19 cellular contexts compared by ENCODE assay signal in the genomic region with DNA sequence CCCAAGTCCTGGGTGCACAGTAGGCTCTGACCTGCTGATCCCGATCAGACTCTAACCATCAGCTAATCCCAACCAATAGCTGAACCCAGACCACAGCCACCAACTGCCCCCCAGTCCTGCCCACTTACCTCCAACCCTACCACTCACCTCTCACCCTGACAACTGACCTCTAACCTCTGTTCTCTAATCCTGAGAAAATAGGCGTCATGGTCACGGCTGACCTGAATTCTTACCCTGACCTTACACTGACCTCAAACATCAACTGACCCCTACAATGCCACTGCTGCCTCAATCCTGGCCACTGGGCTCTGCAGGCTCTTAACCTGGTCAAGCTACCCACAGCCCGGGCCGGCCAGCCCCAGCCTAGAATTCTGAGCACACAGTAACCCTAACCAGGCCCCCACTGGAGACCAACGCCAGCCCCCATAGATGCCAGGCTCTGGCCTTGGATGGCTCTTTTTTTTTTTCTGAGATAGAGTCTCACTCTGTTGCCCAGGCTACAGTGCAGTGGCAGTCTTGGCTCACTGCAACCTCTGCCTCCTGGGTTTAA.
DNase-seq lines count a peak whose midpoint lies in the region; ATAC-seq, FAIRE-seq and TF ChIP-seq lines count a peak whose summit lies in the region.
"Had no signal": no experiment of that assay in that cellular context is flagged by ENCODE, and none has a peak within 500 bp of the region (broad histone marks: within the 10 kb centered on the region; RNA-seq: fewer than 3 reads in every experiment).

No MANE protein-coding gene starts in this region.

- H3K4me1 Mint-ChIP-seq in stimulated activated effector memory CD8-positive, alpha-beta T cell treated with anti-CD3 and anti-CD28 coated beads, Interleukin-12 subunit alpha, Interleukin-12 subunit beta, amount 100 ng/mL, for 72 hours, result no peaks in the 10 kb centered on the region
- H3K4me1 Mint-ChIP-seq: CD4-positive, alpha-beta memory T cell had no signal

- H3K27me3 ChIP-seq in right lobe of liver, result no peaks in the 10 kb centered on the region

- no peaks in the 10 kb centered on the region for H3K36me3 Mint-ChIP-seq in stimulated activated effector memory CD8-positive, alpha-beta T cell treated with anti-CD3 and anti-CD28 coated beads, Interleukin-12 subunit alpha, Interleukin-12 subunit beta, amount 100 ng/mL, for 72 hours
- H3K36me3 Mint-ChIP-seq: CD4-positive, alpha-beta memory T cell had no signal

- DNase-seq in kidney (peak; percentile 58), right lobe of liver (no peak), NCI-H146 treated with DMSO at 0.1 percent for 48 hours (lab: John Stamatoyannopoulos, UW; ENCODE audit: unreplicated experiment) (no peak)
- DNase-seq in stimulated activated effector memory CD8-positive, alpha-beta T cell treated with anti-CD3 and anti-CD28 coated beads, Interleukin-12 subunit alpha, Interleukin-12 subunit beta, amount 100 ng/mL, for 72 hours (ENCODE audit: low spot score in 2 of 2), result no peak
- no peak for DNase-seq in stimulated activated CD4-positive, alpha-beta T cell treated with anti-CD3 and anti-CD28 coated beads, Interleukin-1b, Interleukin-23, amount 100 ng/mL, for 48 hours
- DNase-seq: 8988T; C1 segment of cervical spinal cord; Caco-2; CD4-positive, alpha-beta memory T cell; DMS153; DND-41; GOT3; HCEC 1CT had no signal

- no peaks in the 10 kb centered on the region for H3K4me1 ChIP-seq in HEK293 (ENCODE audit: control insufficient read depth, insufficient read depth, low read length)
- peaks cover 0 to 4% of the 10 kb centered on the region in 2 donors for H3K4me1 ChIP-seq in kidney (ENCODE audit: control insufficient read depth in 1 of 2, insufficient read depth in 1 of 2, low read depth in 1 of 2, low read length in 2 of 2)
- no peaks in the 10 kb centered on the region for H3K4me1 ChIP-seq in right lobe of liver
- H3K4me1 ChIP-seq: A549, Caco-2 had no signal

- no peak overlapping the region for H3K4me3 ChIP-seq in HEK293 (ENCODE audit: low read depth, low read length)
- H3K4me3 ChIP-seq in kidney (ENCODE audit: low read length in 2 of 2), result no peak overlapping the region
- H3K4me3 ChIP-seq in right lobe of liver, result no peak overlapping the region
- H3K4me3 ChIP-seq: A549 had no signal

- TF ChIP-seq CTCF in HEK293 (tag by site-specific recombination; IDR thresholded peaks at IDR 0.05) (no peak), kidney (IDR thresholded peaks at IDR 0.05; ENCODE audit: borderline replicate concordance, extremely low read depth, insufficient read depth) (no peak), right lobe of liver (IDR thresholded peaks at IDR 0.05) (no peak)

- H3K36me3 ChIP-seq in HEK293 (ENCODE audit: control insufficient read depth in 2 of 2, insufficient read depth in 1 of 2, low read length in 2 of 2) (no peaks in the 10 kb centered on the region), kidney (ENCODE audit: control insufficient read depth in 1 of 2, insufficient read depth in 2 of 2, low read length in 2 of 2) (no peaks in the 10 kb centered on the region), right lobe of liver (no peaks in the 10 kb centered on the region)

- ATAC-seq in right lobe of liver (peak; percentile 42 to 78 (median 58)), HG03571 (IDR thresholded peaks at IDR 0.05; ENCODE audit: unreplicated experiment) (no peak)
- no peak for ATAC-seq in stimulated activated effector memory CD8-positive, alpha-beta T cell treated with anti-CD3 and anti-CD28 coated beads, Interleukin-12 subunit alpha, Interleukin-12 subunit beta, amount 100 ng/mL, for 72 hours
- ATAC-seq: A549 had no signal

- peak overlapping the region; percentile 16 for H3K27ac Mint-ChIP-seq in stimulated activated effector memory CD8-positive, alpha-beta T cell treated with anti-CD3 and anti-CD28 coated beads, Interleukin-12 subunit alpha, Interleukin-12 subunit beta, amount 100 ng/mL, for 72 hours
- H3K27ac Mint-ChIP-seq: CD4-positive, alpha-beta memory T cell had no signal

- no peak overlapping the region for H3K9ac ChIP-seq in kidney (ENCODE audit: low read length in 2 of 2)

- intact Hi-C loops in kidney (cut with DNase I), result no loop called here
- intact Hi-C loops in right lobe of liver (cut with DNase I), result no loop called here

- H3K27ac ChIP-seq in HEK293 (ENCODE audit: extremely low read depth, low read depth, low read length), result no peak overlapping the region
- no peak overlapping the region for H3K27ac ChIP-seq in kidney (ENCODE audit: low read depth in 2 of 2, low read length in 2 of 2)
- no peak overlapping the region for H3K27ac ChIP-seq in right lobe of liver
- H3K27ac ChIP-seq: A549 had no signal

- 37% methylated on average over 5 of the region's 6 CpGs for WGBS in right lobe of liver (ENCODE audit: insufficient coverage, low coverage, low lambda C conversion rate, missing lambda C conversion rate)

- no peak overlapping the region for H3K4me3 Mint-ChIP-seq in stimulated activated effector memory CD8-positive, alpha-beta T cell treated with anti-CD3 and anti-CD28 coated beads, Interleukin-12 subunit alpha, Interleukin-12 subunit beta, amount 100 ng/mL, for 72 hours
- H3K4me3 Mint-ChIP-seq: CD4-positive, alpha-beta memory T cell had no signal

- no peak for TF ChIP-seq POLR2A in right lobe of liver (IDR thresholded peaks at IDR 0.05)

- H3K9me3 Mint-ChIP-seq in stimulated activated effector memory CD8-positive, alpha-beta T cell treated with anti-CD3 and anti-CD28 coated beads, Interleukin-12 subunit alpha, Interleukin-12 subunit beta, amount 100 ng/mL, for 72 hours, result no peaks in the 10 kb centered on the region
- H3K9me3 Mint-ChIP-seq: CD4-positive, alpha-beta memory T cell had no signal

- CTCF ChIA-PET in HEK293 (lab: Yijun Ruan, JAX), result interaction anchor here (0.7 kb wide), 1 partner anchor 157 kb away, joined by 6 read pairs; no protein-coding TSS in a partner anchor

- POLR2A ChIA-PET in HEK293 (lab: Yijun Ruan, JAX), result interaction anchor here (0.6 kb wide), 1 partner anchor 302 kb away, joined by 5 read pairs; no protein-coding TSS in a partner anchor

- FAIRE-seq in kidney (lab: Jason Lieb, UNC), result no peak
- FAIRE-seq: A549, G401.6, GM12892, H54 had no signal

- no peaks in the 10 kb centered on the region for H3K9me3 ChIP-seq in HEK293 (ENCODE audit: control insufficient read depth, insufficient read depth, low read depth, low read length)
- H3K9me3 ChIP-seq in kidney (ENCODE audit: control insufficient read depth in 1 of 2, low read length in 2 of 2), result no peaks in the 10 kb centered on the region
- no peaks in the 10 kb centered on the region for H3K9me3 ChIP-seq in right lobe of liver
- H3K9me3 ChIP-seq: A549, Caco-2 had no signal

TF ChIP-seq in HEK293, 187 proteins besides CTCF, POLR2A, EP300 and RAD21:
- TF ChIP-seq BCL11B (tag by site-specific recombination; IDR thresholded peaks at IDR 0.05; ENCODE audit: low read depth), result peak; percentile 62; the same call in 1 of the 2 replicates
- no peak for TF ChIP-seq ZNF660 (tag by site-specific recombination; IDR thresholded peaks at IDR 0.05)
TF ChIP-seq in HEK293: peak in this region for 1.

Comparison
In these comparisons a context has a peak if more than half of its experiments do, and no peak if none do; other contexts are left out.
1. ATAC-seq: peak in right lobe of liver (4 of 4); none in stimulated activated effector memory CD8-positive, alpha-beta T cell treated with anti-CD3 and anti-CD28 coated beads, Interleukin-12 subunit alpha, Interleukin-12 subunit beta, amount 100 ng/mL, for 72 hours (single experiment) and HG03571 (single experiment).